In genomic region chr22:21420180-21420763, GRCh38 we compare ENCODE assay signal across 12 cellular contexts. TPM values are rescaled to one million over a fixed set of nuclear protein-coding genes. Genes with fewer than 3 reads are reported as not detected.
DNase-seq lines count a peak whose midpoint lies in the region; ATAC-seq and TF ChIP-seq lines count a peak whose summit lies in the region.
"Not testable (repeated sequence)": the region's sequence is repeated elsewhere in the genome, so short reads cannot be mapped to it uniquely, and the experiment has no call there.
"Had no signal": no experiment of that assay in that cellular context is flagged by ENCODE, and none has a peak within 500 bp of the region (broad histone marks: within the 10 kb centered on the region; RNA-seq: fewer than 3 reads in every experiment).

No MANE protein-coding gene starts in this region.

- not testable (repeated sequence) for H4K5ac ChIP-seq in IMR-90 (ENCODE audit: low read depth, low read length)

- not testable (repeated sequence) for H3K18ac ChIP-seq in IMR-90 (ENCODE audit: low read depth, low read length)

- H3K79me1 ChIP-seq in IMR-90 (ENCODE audit: low read depth in 1 of 2, low read length in 2 of 2) = not testable (repeated sequence)

- H3K9me3 Mint-ChIP-seq in CD4-positive, CD25-positive, alpha-beta regulatory T cell; activated naive CD4-positive, alpha-beta T cell treated with anti-CD3 and anti-CD28 coated beads, Interleukin-2, amount 50 U/mL, for 72 hours; neural progenitor cell; stimulated activated naive CD8-positive, alpha-beta T cell treated with anti-CD3 and anti-CD28 coated beads, Interleukin-15, amount 100 ng/mL, for 72 hours: not testable (repeated sequence)

- H3K4me1 Mint-ChIP-seq in CD4-positive, CD25-positive, alpha-beta regulatory T cell; neural progenitor cell; stimulated activated naive CD8-positive, alpha-beta T cell treated with anti-CD3 and anti-CD28 coated beads, Interleukin-15, amount 100 ng/mL, for 72 hours: not testable (repeated sequence)

- H3K27me3 Mint-ChIP-seq in CD4-positive, CD25-positive, alpha-beta regulatory T cell; neural progenitor cell (ENCODE audit: insufficient read depth, low read depth); stimulated activated naive CD8-positive, alpha-beta T cell treated with anti-CD3 and anti-CD28 coated beads, Interleukin-15, amount 100 ng/mL, for 72 hours: not testable (repeated sequence)

- H3K23ac ChIP-seq in IMR-90 (ENCODE audit: low read depth, low read length) = not testable (repeated sequence)

- BruUV-seq in IMR-90 (replicated peaks; lab: Mats Ljungman, UMichigan) = not testable (repeated sequence)

- H4K20me1 ChIP-seq in IMR-90 (ENCODE audit: insufficient read depth, low read length); neural progenitor cell (ENCODE audit: low read depth): not testable (repeated sequence)

- not testable (repeated sequence) for H3K4me3 ChIP-seq in CD4-positive, CD25-positive, alpha-beta regulatory T cell (ENCODE audit: low read depth, low read length); IMR-90 (ENCODE audit: insufficient read depth, low read depth, low read length); lower lobe of right lung; neural progenitor cell

- dilution Hi-C loops in IMR-90 (cut with HindIII; ENCODE audit: low sequenced_read_pairs, unreplicated experiment) = not testable (repeated sequence)

- H3F3A ChIP-seq in neural progenitor cell (ENCODE audit: low read depth) = not testable (repeated sequence)

- peak overlapping the region; percentile 4; the same call in 1 of the 2 replicates for H3K4me2 ChIP-seq in IMR-90 (ENCODE audit: low read depth, low read length)
- H3K4me2 ChIP-seq in neural progenitor cell = peak overlapping the region; percentile 54

- H3K9me1 ChIP-seq in IMR-90 (ENCODE audit: insufficient read depth, low read length) = not testable (repeated sequence)

- H3K14ac ChIP-seq in IMR-90 (replicated peaks; ENCODE audit: low read depth, low read length) = not testable (repeated sequence)

- POLR2A ChIA-PET in IMR-90 (lab: Charles Lee; ENCODE audit: unreplicated experiment) = not testable (repeated sequence)

- not testable (repeated sequence) for H2BK20ac ChIP-seq in IMR-90 (ENCODE audit: low read depth, low read length)

- H3K27ac ChIP-seq in CD4-positive, CD25-positive, alpha-beta regulatory T cell (ENCODE audit: insufficient read depth, low read length, poor library complexity, severe bottlenecking); IMR-90 (ENCODE audit: insufficient read depth, low read length); foreskin keratinocyte; lower lobe of right lung; neural progenitor cell: not testable (repeated sequence)

- TF ChIP-seq POLR2A in IMR-90 (IDR thresholded peaks at IDR 0.05; ENCODE audit: low read depth, low read length) = not testable (repeated sequence)

- peak; percentile 82 to 84 for ATAC-seq in CD4-positive, CD25-positive, alpha-beta regulatory T cell (ENCODE audit: low read depth in 2 of 2)
- not testable (repeated sequence) for ATAC-seq in IMR-90 (ENCODE audit: low read depth)
- peak; percentile 59 to 72 for ATAC-seq in activated CD4-positive, CD25-positive, alpha-beta regulatory T cell treated with anti-CD3 and anti-CD28 coated beads, Interleukin-2, amount 50 U/mL, for 24 hours
- peak; percentile 61 to 65 for ATAC-seq in activated naive CD4-positive, alpha-beta T cell treated with anti-CD3 and anti-CD28 coated beads, Interleukin-2, amount 50 U/mL, for 72 hours
- peak; percentile 40 for ATAC-seq in foreskin keratinocyte
- peak; percentile 72 to 78 for ATAC-seq in lower lobe of right lung
- ATAC-seq in stimulated activated naive CD8-positive, alpha-beta T cell treated with anti-CD3 and anti-CD28 coated beads, Interleukin-15, amount 100 ng/mL, for 72 hours = peak; percentile 78

- not testable (repeated sequence) for H3K9ac ChIP-seq in IMR-90 (ENCODE audit: low read depth, low read length); neural progenitor cell

- DNase-seq in CD4-positive, CD25-positive, alpha-beta regulatory T cell = peak in 1 of 3 donors; percentile 33
- not testable (repeated sequence) for DNase-seq in IMR-90; activated naive CD4-positive, alpha-beta T cell treated with anti-CD3 and anti-CD28 coated beads, Interleukin-2, amount 50 U/mL, for 72 hours (ENCODE audit: low spot score in 2 of 2); foreskin keratinocyte; lower lobe of right lung; neural progenitor cell (ENCODE audit: low spot score); stimulated activated naive CD8-positive, alpha-beta T cell treated with anti-CD3 and anti-CD28 coated beads, Interleukin-15, amount 100 ng/mL, for 72 hours

- not testable (repeated sequence) for H3K4ac ChIP-seq in IMR-90 (ENCODE audit: low read depth, low read length)

- H2BK15ac ChIP-seq in IMR-90 (ENCODE audit: low read depth, low read length) = not testable (repeated sequence)

- not testable (repeated sequence) for H3K36me3 Mint-ChIP-seq in CD4-positive, CD25-positive, alpha-beta regulatory T cell; activated naive CD4-positive, alpha-beta T cell treated with anti-CD3 and anti-CD28 coated beads, Interleukin-2, amount 50 U/mL, for 72 hours; neural progenitor cell

- not testable (repeated sequence) for H3K36me3 ChIP-seq in CD4-positive, CD25-positive, alpha-beta regulatory T cell (ENCODE audit: control insufficient read depth, insufficient read depth, low read length); IMR-90 (ENCODE audit: control insufficient read depth, insufficient read depth, low read length); lower lobe of right lung; neural progenitor cell

- H3K27ac Mint-ChIP-seq in CD4-positive, CD25-positive, alpha-beta regulatory T cell; activated naive CD4-positive, alpha-beta T cell treated with anti-CD3 and anti-CD28 coated beads, Interleukin-2, amount 50 U/mL, for 72 hours; neural progenitor cell; stimulated activated naive CD8-positive, alpha-beta T cell treated with anti-CD3 and anti-CD28 coated beads, Interleukin-15, amount 100 ng/mL, for 72 hours: not testable (repeated sequence)

- not testable (repeated sequence) for TF ChIP-seq RAD21 in IMR-90 (IDR thresholded peaks at IDR 0.05; ENCODE audit: low read length)

- H2AK9ac ChIP-seq in IMR-90 (replicated peaks; ENCODE audit: low read depth, low read length, poor library complexity) = not testable (repeated sequence)

- H3K27me3 ChIP-seq in CD4-positive, CD25-positive, alpha-beta regulatory T cell (ENCODE audit: control insufficient read depth, insufficient read depth, low read length); IMR-90 (ENCODE audit: control insufficient read depth, insufficient read depth, low read length); foreskin keratinocyte; lower lobe of right lung (ENCODE audit: low read depth); neural progenitor cell: not testable (repeated sequence)

- in situ Hi-C loops in IMR-90 (cut with MboI; ENCODE audit: low sequenced_read_pairs) = not testable (repeated sequence)

- H2AK5ac ChIP-seq in IMR-90 (ENCODE audit: low read depth, low read length) = not testable (repeated sequence)

- H2BK120ac ChIP-seq in IMR-90 (ENCODE audit: low read depth, low read length) = not testable (repeated sequence)

- TF ChIP-seq CTCF in IMR-90 (conservative IDR thresholded peaks at IDR 0.05; ENCODE audit: low read depth, low read length); foreskin keratinocyte (conservative IDR thresholded peaks at IDR 0.05); lower lobe of right lung (IDR thresholded peaks at IDR 0.05); neural progenitor cell (IDR thresholded peaks at IDR 0.05): not testable (repeated sequence)

- H3K9me3 ChIP-seq in CD4-positive, CD25-positive, alpha-beta regulatory T cell (ENCODE audit: control insufficient read depth in 2 of 2, low read length in 2 of 2); IMR-90 (ENCODE audit: control insufficient read depth, insufficient read depth, low read length); lower lobe of right lung; neural progenitor cell (ENCODE audit: low read depth): not testable (repeated sequence)

- not testable (repeated sequence) for H2AFZ ChIP-seq in IMR-90 (replicated peaks; ENCODE audit: low read length, poor library complexity); neural progenitor cell (replicated peaks)

- H4K91ac ChIP-seq in IMR-90 (ENCODE audit: insufficient read depth, low read depth, low read length) = not testable (repeated sequence)

- not testable (repeated sequence) for H3K56ac ChIP-seq in IMR-90 (ENCODE audit: extremely low read depth, insufficient read depth, low read length)

- H3K4me3 Mint-ChIP-seq in CD4-positive, CD25-positive, alpha-beta regulatory T cell; neural progenitor cell; stimulated activated naive CD8-positive, alpha-beta T cell treated with anti-CD3 and anti-CD28 coated beads, Interleukin-15, amount 100 ng/mL, for 72 hours: not testable (repeated sequence)

- CTCF ChIA-PET in IMR-90 (lab: Yijun Ruan, JAX) = not testable (repeated sequence)

- no CpG with 5 or more reads among the region's 19 CpGs for WGBS in IMR-90 (ENCODE audit: extremely low coverage in 2 of 2, insufficient read length in 1 of 2), 2 experiments

- not testable (repeated sequence) for H3K79me2 ChIP-seq in neural progenitor cell (ENCODE audit: low read depth)

- not testable (repeated sequence) for H4K8ac ChIP-seq in IMR-90 (ENCODE audit: low read depth in 2 of 2, low read length in 2 of 2)

- H3K4me1 ChIP-seq in CD4-positive, CD25-positive, alpha-beta regulatory T cell (ENCODE audit: control insufficient read depth, insufficient read depth, low read length, poor library complexity, severe bottlenecking); IMR-90 (ENCODE audit: control insufficient read depth, insufficient read depth, low read length); foreskin keratinocyte; lower lobe of right lung; neural progenitor cell: not testable (repeated sequence)

- not testable (repeated sequence) for H2BK5ac ChIP-seq in IMR-90 (ENCODE audit: low read depth, low read length, poor library complexity, severe bottlenecking)

- intact Hi-C loops in IMR-90 (cut with micrococcal nuclease); lower lobe of right lung (cut with DNase I): not testable (repeated sequence)

RNA-seq across cellular contexts. Expression of gene HIC2, which starts 3.1 kb away (rescaled TPM):
- total RNA-seq in CD4-positive, CD25-positive, alpha-beta regulatory T cell = 9.7 TPM
- polyA plus RNA-seq in CD4-positive, CD25-positive, alpha-beta regulatory T cell = under 1 TPM; 0.29 to 0.49 (median 0.41) TPM
- total RNA-seq in IMR-90 (2012; rRNA removed) (1.4 and 1.9 TPM in 2 replicates), foreskin keratinocyte (2.9 and 3.2 TPM in 2 replicates), lower lobe of right lung (5.7 TPM), neural progenitor cell (ENCODE audit: low replicate concordance) (14.3 and 30.2 TPM in 2 replicates)
- polyA plus RNA-seq in IMR-90 (2012; rRNA removed) (2.1 and 2.4 TPM in 2 replicates), foreskin keratinocyte (0.88 and 1.0 TPM in 2 replicates)
- 0.62 and 1.5 TPM in 2 replicates for polyA plus RNA-seq in IMR-90 (2012; cell fraction: cytosol; rRNA removed)
- 7.5 and 12.3 TPM in 2 replicates for polyA plus RNA-seq in IMR-90 (2012; cell fraction: nucleus; rRNA removed; ENCODE audit: low replicate concordance)
- total RNA-seq in activated naive CD4-positive, alpha-beta T cell treated with anti-CD3 and anti-CD28 coated beads, Interleukin-2, amount 50 U/mL, for 72 hours = 1 to 10 TPM; 6.0 to 6.8 TPM

RNA-seq across cellular contexts. Expression of gene RIMBP3B, which starts 36.7 kb away (rescaled TPM):
- total RNA-seq in CD4-positive, CD25-positive, alpha-beta regulatory T cell = not detected
- polyA plus RNA-seq in CD4-positive, CD25-positive, alpha-beta regulatory T cell = under 1 TPM in 3 of 4 donors, not detected in 1; 0.32 to 0.63 (median 0.47) TPM
- total RNA-seq in IMR-90 (2012; rRNA removed) = 0.18 and 0.28 TPM in 2 replicates
- polyA plus RNA-seq in IMR-90 (2012; rRNA removed) = 0.03 and 0.07 TPM in 2 replicates
- polyA plus RNA-seq in IMR-90 (2012; cell fraction: cytosol; rRNA removed) = 0.07 TPM in 1 of 2 replicates, not detected in the other
- 0.02 and 0.03 TPM in 2 replicates for polyA plus RNA-seq in IMR-90 (2012; cell fraction: nucleus; rRNA removed; ENCODE audit: low replicate concordance)
- total RNA-seq in activated naive CD4-positive, alpha-beta T cell treated with anti-CD3 and anti-CD28 coated beads, Interleukin-2, amount 50 U/mL, for 72 hours = under 1 TPM; 0.07 to 0.27 TPM
- 0.14 TPM in 1 of 2 replicates, not detected in the other for total RNA-seq in foreskin keratinocyte
- 0.01 and 0.03 TPM in 2 replicates for polyA plus RNA-seq in foreskin keratinocyte
- total RNA-seq in lower lobe of right lung = 0.21 TPM
- 0.34 TPM in 1 of 2 replicates, not detected in the other for total RNA-seq in neural progenitor cell (ENCODE audit: low replicate concordance)
- total RNA-seq: HT-29, osteoblast, RPMI7951, stomach had no signal

RNA-seq across cellular contexts. Expression of gene TMEM191C, which starts 46.9 kb away (rescaled TPM):
- 4.1 TPM for total RNA-seq in CD4-positive, CD25-positive, alpha-beta regulatory T cell
- polyA plus RNA-seq in CD4-positive, CD25-positive, alpha-beta regulatory T cell = 1 to 10 TPM in 3 of 4 donors, under 1 TPM in 1; 0.72 to 2.7 (median 1.3) TPM
- total RNA-seq in IMR-90 (2012; rRNA removed) (0.28 and 0.36 TPM in 2 replicates), foreskin keratinocyte (0.46 and 1.2 TPM in 2 replicates), lower lobe of right lung (3.5 TPM), neural progenitor cell (ENCODE audit: low replicate concordance) (1.5 TPM in 1 of 2 replicates, not detected in the other)
- polyA plus RNA-seq in IMR-90 (2012; rRNA removed) (0.75 and 1.5 TPM in 2 replicates), foreskin keratinocyte (1.2 and 1.3 TPM in 2 replicates)
- polyA plus RNA-seq in IMR-90 (2012; cell fraction: cytosol; rRNA removed) = 1.3 and 2.7 TPM in 2 replicates
- polyA plus RNA-seq in IMR-90 (2012; cell fraction: nucleus; rRNA removed; ENCODE audit: low replicate concordance) = 5.3 and 16.1 TPM in 2 replicates
- total RNA-seq in activated naive CD4-positive, alpha-beta T cell treated with anti-CD3 and anti-CD28 coated beads, Interleukin-2, amount 50 U/mL, for 72 hours = 1 to 10 TPM in 1 of 2 donors, under 1 TPM in 1; 0.93 to 3.2 TPM
